ENCODE assay signal across 8 cellular contexts in genomic region chr21:45818904-45819285, GRCh38.
DNase-seq lines count a peak whose midpoint lies in the region; ATAC-seq and TF ChIP-seq lines count a peak whose summit lies in the region.

No MANE protein-coding gene starts in this region.

- H3K9me3 ChIP-seq in A673 (ENCODE audit: low read depth, low read length, poor library complexity, severe bottlenecking): no peaks in the 10 kb centered on the region

- DNase-seq in A673 (ENCODE audit: low spot score): peak; percentile 27
- DNase-seq in HL-60 (ENCODE audit: low read depth in 1 of 2, low spot score in 1 of 2): peak; percentile 52 to 86
- peak; percentile 89 for DNase-seq in activated CD8-positive, alpha-beta memory T cell treated with anti-CD3 and anti-CD28 coated beads for 24 hours
- DNase-seq in fibroblast of villous mesenchyme (ENCODE audit: low read depth): peak; percentile 67
- DNase-seq in NAMALWA (ENCODE audit: low spot score): no peak
- no peak for DNase-seq in HUDEP-2 (lab: John Stamatoyannopoulos, UW; ENCODE audit: unreplicated experiment in 76 of 76)

- H3K27ac ChIP-seq in A673 (ENCODE audit: low read depth, low read length, poor library complexity, severe bottlenecking) (peak overlapping the region; percentile 40), HL-60 (replicated peaks) (peak overlapping the region; percentile 99)

- intact Hi-C loops in A673 (cut with micrococcal nuclease; ENCODE audit: unreplicated experiment): loop anchor here (5.0 kb wide), 1 partner anchor 177 kb away; the partner anchor contains the start of gene PCBP3

- CTCF ChIA-PET in A673 (lab: Charles Lee): interaction anchor here (1.7 kb wide), 1 partner anchor 263 kb away, joined by 11 read pairs; no protein-coding TSS in a partner anchor

- no peaks in the 10 kb centered on the region for H3K36me3 Mint-ChIP-seq in stimulated activated memory B cell treated with anti-CD40 and anti-IgM and Interleukin-4, amounts not matched to agents 10 μg/mL and 1 μg/mL and 100 μg/mL, for 72 hours

- BruUV-seq in A673 (replicated peaks; lab: Mats Ljungman, UMichigan): no TSS peak

- peaks cover 13% of the 10 kb centered on the region for H3K4me1 ChIP-seq in A673 (ENCODE audit: insufficient read depth, low read length, poor library complexity, severe bottlenecking)

- H3K4me3 Mint-ChIP-seq in stimulated activated memory B cell treated with anti-CD40 and anti-IgM and Interleukin-4, amounts not matched to agents 10 μg/mL and 1 μg/mL and 100 μg/mL, for 72 hours: no peak overlapping the region

- H3K4me1 Mint-ChIP-seq in stimulated activated memory B cell treated with anti-CD40 and anti-IgM and Interleukin-4, amounts not matched to agents 10 μg/mL and 1 μg/mL and 100 μg/mL, for 72 hours: peaks cover 27% of the 10 kb centered on the region

- H3K27me3 ChIP-seq in A673 (replicated peaks; ENCODE audit: insufficient read depth, low read depth, low read length, poor library complexity) (no peaks in the 10 kb centered on the region), HL-60 (ENCODE audit: insufficient read depth, poor library complexity, severe bottlenecking) (no peaks in the 10 kb centered on the region)

- no peaks in the 10 kb centered on the region for H3K9me3 Mint-ChIP-seq in stimulated activated memory B cell treated with anti-CD40 and anti-IgM and Interleukin-4, amounts not matched to agents 10 μg/mL and 1 μg/mL and 100 μg/mL, for 72 hours

- peak overlapping the region; percentile 89 for H3K27ac Mint-ChIP-seq in stimulated activated memory B cell treated with anti-CD40 and anti-IgM and Interleukin-4, amounts not matched to agents 10 μg/mL and 1 μg/mL and 100 μg/mL, for 72 hours

- POLR2A ChIA-PET in A673 (lab: Charles Lee; ENCODE audit: low non-redundant PET): no interaction called here

- H3K27me3 Mint-ChIP-seq in stimulated activated memory B cell treated with anti-CD40 and anti-IgM and Interleukin-4, amounts not matched to agents 10 μg/mL and 1 μg/mL and 100 μg/mL, for 72 hours: peaks cover 20% of the 10 kb centered on the region

- no peak overlapping the region for H3K4me3 ChIP-seq in A673 (ENCODE audit: low read depth, low read length, poor library complexity, severe bottlenecking)
- no peak overlapping the region for H3K4me3 ChIP-seq in HL-60 (replicated peaks; ENCODE audit: insufficient read depth, low read length)
- H3K4me3 ChIP-seq in fibroblast of villous mesenchyme (ENCODE audit: low read depth, low read length): no peak overlapping the region

- TF ChIP-seq CTCF in A673 (conservative IDR thresholded peaks at IDR 0.05; ENCODE audit: low read depth, low read length): no peak
- no peak for TF ChIP-seq CTCF in HL-60 (IDR thresholded peaks at IDR 0.05; ENCODE audit: insufficient read depth, low read length)
- no peak for TF ChIP-seq CTCF in fibroblast of villous mesenchyme (IDR thresholded peaks at IDR 0.05; ENCODE audit: insufficient read depth, low read depth, low read length)

- peak; percentile 92 for ATAC-seq in stimulated activated memory B cell treated with anti-CD40 and anti-IgM and Interleukin-4, amounts not matched to agents 10 μg/mL and 1 μg/mL and 100 μg/mL, for 72 hours
- ATAC-seq in HG02981 (IDR thresholded peaks at IDR 0.05; ENCODE audit: unreplicated experiment): no peak

- no peaks in the 10 kb centered on the region for H3K36me3 ChIP-seq in A673 (ENCODE audit: insufficient read depth, low read length, poor library complexity, severe bottlenecking)

Comparison
In these comparisons a context has a peak if more than half of its experiments do, and no peak if none do; other contexts are left out.
1. DNase-seq: peak in A673 (single experiment), HL-60 (2 of 2), activated CD8-positive, alpha-beta memory T cell treated with anti-CD3 and anti-CD28 coated beads for 24 hours (single experiment) and fibroblast of villous mesenchyme (single experiment); none in NAMALWA (single experiment) and HUDEP-2 (0 of 76).